In genomic region chr19:1418494-1418775, GRCh38 we compare ENCODE assay signal across 1 cellular context.
TF ChIP-seq lines count a peak whose summit lies in the region.

No MANE protein-coding gene starts in this region.

TF ChIP-seq in HepG2, 621 proteins besides CTCF, POLR2A, EP300 and RAD21:
- TF ChIP-seq ZNF687 (CRISPR knock-in tag; IDR thresholded peaks at IDR 0.05), result 0 out of 2 replicates have a peak, but pooled peaks have one; percentile 14
- no peak for TF ChIP-seq ATM (IDR thresholded peaks at IDR 0.05; ENCODE audit: borderline replicate concordance)
- 0 out of 2 replicates have a peak, but pooled peaks have one; percentile 3 for TF ChIP-seq PHF21A (CRISPR knock-in tag; IDR thresholded peaks at IDR 0.05)
